In the genomic region with DNA sequence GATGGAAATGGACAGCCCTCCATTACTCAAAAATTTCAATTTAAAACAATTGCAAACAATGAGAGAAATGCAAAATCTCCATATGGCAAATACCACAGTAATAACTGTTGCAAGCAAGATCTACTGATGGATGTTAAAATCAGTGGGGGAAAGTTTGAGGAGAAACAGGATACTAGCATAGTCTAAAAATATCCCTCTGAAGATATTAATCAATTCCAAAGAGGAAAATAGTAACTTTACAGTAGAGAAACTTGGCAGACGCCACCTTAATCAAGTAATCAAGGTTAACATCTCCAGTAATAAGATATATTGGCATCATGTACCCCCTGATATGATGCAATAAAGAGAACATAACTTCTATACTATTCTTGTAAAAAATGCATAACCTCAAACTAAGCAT, we compare ENCODE assay signal across 17 cellular contexts.
DNase-seq lines count a peak whose midpoint lies in the region; ATAC-seq and TF ChIP-seq lines count a peak whose summit lies in the region.
"Had no signal": no experiment of that assay in that cellular context is flagged by ENCODE, and none has a peak within 500 bp of the region (broad histone marks: within the 10 kb centered on the region; RNA-seq: fewer than 3 reads in every experiment).

No MANE protein-coding gene starts in this region.

- peaks cover 17% of the 10 kb centered on the region for H3K27me3 ChIP-seq in adipocyte (replicated peaks; ENCODE audit: control insufficient read depth, insufficient read depth, low read length)

- H3K27ac Mint-ChIP-seq in Calu3 (ENCODE audit: unreplicated experiment) (peak overlapping the region; percentile 57), nephron (peak overlapping the region; percentile 47 to 73 (median 49))
- H3K27ac Mint-ChIP-seq: B cell; CD4-positive, alpha-beta memory T cell had no signal

- DNase-seq in Calu3, result no peak
- peak; percentile 49 for DNase-seq in adipocyte (ENCODE audit: low read depth)
- DNase-seq in fibroblast of gingiva (ENCODE audit: low read depth), result peak; percentile 25
- no peak for DNase-seq in activated gamma-delta T cell treated with Interleukin-2 at 50 U/mL for 16 hours
- no peak for DNase-seq in GM19238 (ENCODE audit: insufficient read length, low spot score)
- DNase-seq: 8988T; ACHN; C1 segment of cervical spinal cord; CD4-positive, alpha-beta memory T cell; DMS153; DMS79 treated with DMSO at 0.1 percent for 48 hours; EL; IMR-90; KG1 had no signal

- H3K36me3 Mint-ChIP-seq in Calu3 (ENCODE audit: insufficient read depth, unreplicated experiment), result peaks cover 12% of the 10 kb centered on the region
- no peaks in the 10 kb centered on the region for H3K36me3 Mint-ChIP-seq in nephron (ENCODE audit: low read depth)
- H3K36me3 Mint-ChIP-seq: CD4-positive, alpha-beta memory T cell had no signal

- no peaks in the 10 kb centered on the region for H3K36me3 ChIP-seq in adipocyte (ENCODE audit: control insufficient read depth, insufficient read depth, low read length, severe bottlenecking)

- TF ChIP-seq CTCF in Calu3 (IDR thresholded peaks at IDR 0.05; ENCODE audit: unreplicated experiment) (no peak), nephron (IDR thresholded peaks at IDR 0.05; ENCODE audit: unreplicated experiment in 3 of 3) (no peak)

- H3K9me3 Mint-ChIP-seq in Calu3 (ENCODE audit: low read depth, unreplicated experiment), result peaks cover 2% of the 10 kb centered on the region
- peaks cover 4% of the 10 kb centered on the region for H3K9me3 Mint-ChIP-seq in nephron
- H3K9me3 Mint-ChIP-seq: CD4-positive, alpha-beta memory T cell had no signal

- TSS peak; percentile 20 for BruUV-seq in Calu3 (replicated peaks; lab: Mats Ljungman, UMichigan)

- CTCF ChIA-PET in Calu3 (lab: Charles Lee), result no interaction called here

- no peak overlapping the region for H3K9ac ChIP-seq in adipocyte (ENCODE audit: low read length)

- peaks cover 49% of the 10 kb centered on the region for H3K4me1 Mint-ChIP-seq in Calu3 (ENCODE audit: low read depth, unreplicated experiment)
- peaks cover 31% of the 10 kb centered on the region for H3K4me1 Mint-ChIP-seq in nephron
- H3K4me1 Mint-ChIP-seq: B cell had no signal

- H3K4me3 Mint-ChIP-seq in Calu3 (ENCODE audit: low read depth, unreplicated experiment) (peak overlapping the region; percentile 69), nephron (no peak overlapping the region)
- H3K4me3 Mint-ChIP-seq: B cell; CD4-positive, alpha-beta memory T cell had no signal

- intact Hi-C loops in Calu3 (cut with micrococcal nuclease; ENCODE audit: unreplicated experiment), result loop anchor here (5.0 kb wide), 1 partner anchor 177 kb away; no protein-coding TSS in a partner anchor

- no peaks in the 10 kb centered on the region for H3K9me3 ChIP-seq in adipocyte (ENCODE audit: control insufficient read depth, low read length)

- H3K4me3 ChIP-seq in adipocyte (ENCODE audit: low read length), result no peak overlapping the region

- H3K4me1 ChIP-seq in adipocyte (ENCODE audit: control insufficient read depth, insufficient read depth, low read length), result no peaks in the 10 kb centered on the region

- ATAC-seq in HG02763 (IDR thresholded peaks at IDR 0.05; ENCODE audit: unreplicated experiment), result no peak

- H3K27me3 Mint-ChIP-seq in Calu3 (ENCODE audit: unreplicated experiment) (no peaks in the 10 kb centered on the region), nephron (ENCODE audit: low read depth) (no peaks in the 10 kb centered on the region)
- H3K27me3 Mint-ChIP-seq: B cell; CD4-positive, alpha-beta memory T cell had no signal

Comparison
In these comparisons a context has a peak if more than half of its experiments do, and no peak if none do; other contexts are left out.
1. DNase-seq: peak in adipocyte (single experiment) and fibroblast of gingiva (single experiment); none in Calu3 (single experiment), activated gamma-delta T cell treated with Interleukin-2 at 50 U/mL for 16 hours (single experiment) and GM19238 (single experiment).